In genomic region chr1:40650075-40650474, GRCh38 we compare ENCODE assay signal across 8 cellular contexts. TPM values are rescaled to one million over a fixed set of nuclear protein-coding genes. Genes with fewer than 3 reads are reported as not detected.
A peak's percentile ranks its signal among the peaks of the same experiment; 100 is the strongest.
DNase-seq lines count a peak whose midpoint lies in the region; ATAC-seq and TF ChIP-seq lines count a peak whose summit lies in the region.

No MANE protein-coding gene starts in this region.

- DNase-seq in cardiac muscle cell (ENCODE audit: low read depth in 1 of 2, low spot score in 1 of 2) (peak; percentile 18 to 44), Right ventricle myocardium superior (no peak), RWPE2 (ENCODE audit: low spot score) (no peak), foreskin fibroblast (no peak), DMS79 treated with DMSO at 0.1 percent for 48 hours (lab: John Stamatoyannopoulos, UW) (no peak), Kasumi-1 (lab: John Stamatoyannopoulos, UW) (no peak), COLO829 (ENCODE audit: low spot score) (no peak)

- ATAC-seq in Right ventricle myocardium superior (ENCODE audit: poor library complexity) (no peak), RWPE2 (ENCODE audit: low read depth) (peak; percentile 22; the same call in 1 of the 3 replicates)

- H3K36me3 ChIP-seq in cardiac muscle cell (no peaks in the 10 kb centered on the region), RWPE2 (ENCODE audit: low read depth) (no peaks in the 10 kb centered on the region)

- H3K27ac ChIP-seq in cardiac muscle cell (no peak overlapping the region), RWPE2 (ENCODE audit: poor library complexity, severe bottlenecking) (no peak overlapping the region), temporal lobe (ENCODE audit: low read depth, low read length) (peak overlapping the region; percentile 57)

- intact Hi-C loops in Right ventricle myocardium superior (cut with DNase I): no loop called here

- TF ChIP-seq CTCF in cardiac muscle cell (IDR thresholded peaks at IDR 0.05; ENCODE audit: low read depth, low read length) (peak; percentile 43), RWPE2 (IDR thresholded peaks at IDR 0.05; ENCODE audit: poor library complexity, severe bottlenecking) (peak; percentile 16), foreskin fibroblast (IDR thresholded peaks at IDR 0.05; ENCODE audit: low read depth, low read length) (peak; percentile 19)

- H3K4me3 ChIP-seq in cardiac muscle cell (no peak overlapping the region), RWPE2 (ENCODE audit: severe bottlenecking) (no peak overlapping the region), foreskin fibroblast (ENCODE audit: low read depth in 1 of 2, low read length in 2 of 2) (no peak overlapping the region)

- H3K9me3 ChIP-seq in cardiac muscle cell (ENCODE audit: low read depth) (no peaks in the 10 kb centered on the region), RWPE2 (ENCODE audit: severe bottlenecking) (no peaks in the 10 kb centered on the region)

- no peaks in the 10 kb centered on the region for H3K27me3 ChIP-seq in cardiac muscle cell
- H3K27me3 ChIP-seq in RWPE2 (ENCODE audit: insufficient read depth, poor library complexity, severe bottlenecking): no peaks in the 10 kb centered on the region

- peaks cover 16% of the 10 kb centered on the region for H3K4me1 ChIP-seq in cardiac muscle cell (ENCODE audit: low read depth)
- H3K4me1 ChIP-seq in RWPE2 (ENCODE audit: insufficient read depth, poor library complexity, severe bottlenecking): no peaks in the 10 kb centered on the region

RNA-seq across cellular contexts. Expression of gene RIMS3, which starts 15.4 kb away (rescaled TPM):
- 33.0 and 39.3 TPM in 2 replicates for total RNA-seq in cardiac muscle cell
- polyA plus RNA-seq in cardiac muscle cell: 29.1 and 29.7 TPM in 2 replicates
- total RNA-seq in Right ventricle myocardium superior: 0.81 TPM
- 20.4 TPM for total RNA-seq in temporal lobe

RNA-seq across cellular contexts. Expression of gene NFYC, which starts 41.4 kb away (rescaled TPM):
- total RNA-seq in cardiac muscle cell: 124 and 130 TPM in 2 replicates
- 143 and 149 TPM in 2 replicates for polyA plus RNA-seq in cardiac muscle cell
- total RNA-seq in Right ventricle myocardium superior: 65.9 TPM
- total RNA-seq in temporal lobe: 21.9 TPM

Comparison
In these comparisons a context has a peak if more than half of its experiments do, and no peak if none do; other contexts are left out.
1. DNase-seq: peak in cardiac muscle cell (2 of 2); none in Right ventricle myocardium superior (single experiment), RWPE2 (single experiment), foreskin fibroblast (0 of 2), DMS79 treated with DMSO at 0.1 percent for 48 hours (single experiment), Kasumi-1 (0 of 2) and COLO829 (single experiment).
2. RNA of gene RIMS3, which starts 15.4 kb away (total RNA-seq): 33.0 to 39.3 TPM in cardiac muscle cell and 20.4 TPM in temporal lobe (single experiment); 0.81 TPM in Right ventricle myocardium superior (single experiment); every median in the first group is over 10 times any median in the second.
3. Peak in every context shown above with its lines, with median percentiles within 50 percentile points of each other: CTCF ChIP-seq.